In genomic region chr13:39037410-39037879, GRCh38 we compare ENCODE assay signal across 1 cellular context.
TF ChIP-seq lines count a peak whose summit lies in the region.

No MANE protein-coding gene starts in this region.

TF ChIP-seq in HepG2, 621 proteins besides CTCF, POLR2A, EP300 and RAD21 (continued from another document):
- no peak for TF ChIP-seq LBX2 (CRISPR knock-in tag; IDR thresholded peaks at IDR 0.05; ENCODE audit: borderline replicate concordance)
- no peak for TF ChIP-seq ZNF484 (CRISPR knock-in tag; IDR thresholded peaks at IDR 0.05; ENCODE audit: borderline replicate concordance, low read depth)
- TF ChIP-seq GABPA (IDR thresholded peaks at IDR 0.05; ENCODE audit: low read depth, low read length), result peak; percentile 47
- no peak for TF ChIP-seq GABPA (CRISPR knock-in tag; IDR thresholded peaks at IDR 0.05; ENCODE audit: low read depth)
- no peak for TF ChIP-seq REL (CRISPR knock-in tag; conservative IDR thresholded peaks at IDR 0.05)
- no peak for TF ChIP-seq ARID3A (IDR thresholded peaks at IDR 0.05; ENCODE audit: low read depth, low read length)
